In the genomic region with DNA sequence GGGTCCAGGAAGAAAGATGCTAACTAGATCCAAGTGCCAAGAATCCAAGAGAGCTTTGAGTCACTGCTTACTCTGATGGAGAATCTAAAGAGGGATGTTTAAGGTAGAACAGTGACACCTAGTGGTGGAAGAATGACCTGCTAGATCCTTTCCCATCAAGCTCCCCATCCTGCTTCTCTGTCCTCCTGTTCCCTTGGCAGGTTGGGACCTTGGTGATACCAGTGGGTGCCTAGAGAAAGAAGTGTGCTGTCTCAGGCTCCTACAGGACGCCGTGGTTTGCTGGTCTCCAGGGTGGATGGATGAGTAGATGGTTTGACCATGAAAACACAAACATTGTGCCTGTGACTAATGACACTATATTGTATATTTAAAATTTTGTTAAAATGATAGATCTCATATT, we compare ENCODE assay signal across 8 cellular contexts.
DNase-seq lines count a peak whose midpoint lies in the region; FAIRE-seq and TF ChIP-seq lines count a peak whose summit lies in the region.

No MANE protein-coding gene starts in this region.

- DNase-seq in GDM1 (lab: John Stamatoyannopoulos, UW) (peak; percentile 63), H9 (peak; percentile 72), Karpas-422 (peak; percentile 98), OCI-LY7 (ENCODE audit: low spot score) (peak; percentile 82), brain pericyte (ENCODE audit: low read depth, low spot score) (peak; percentile 42), iPS-NIHi7 (ENCODE audit: extremely low spot score) (peak; percentile 79)
- DNase-seq in stimulated activated CD4-positive, alpha-beta T cell treated with anti-CD3 and anti-CD28 coated beads, Interleukin-2, amount 100 ng/mL, for 48 hours = peak; percentile 18 to 30

- TF ChIP-seq CTCF in H9 (conservative IDR thresholded peaks at IDR 0.05) (peak; percentile 86), OCI-LY7 (conservative IDR thresholded peaks at IDR 0.05; ENCODE audit: low read length) (peak; percentile 83)

- H4K8ac ChIP-seq in H9 (replicated peaks; ENCODE audit: insufficient read length, low read depth, low read length) = no peak overlapping the region

- no peak overlapping the region for H3K14ac ChIP-seq in H9 (ENCODE audit: insufficient read depth, low read length)

- no peaks in the 10 kb centered on the region for H3K27me3 Mint-ChIP-seq in H9 (ENCODE audit: low read depth)

- no peaks in the 10 kb centered on the region for H3K36me3 Mint-ChIP-seq in H9 (ENCODE audit: insufficient read depth in 1 of 3, low read depth in 3 of 3)

- POLR2A ChIA-PET in OCI-LY7 (lab: Charles Lee) = interaction anchor here (0.5 to 3.8 kb wide), 6 partner anchors 10 to 443 kb away, joined by 3 to 17 read pairs (median 4); no protein-coding TSS in a partner anchor

- no peak overlapping the region for H3K18ac ChIP-seq in H9 (ENCODE audit: insufficient read length, low read depth, low read length)

- no peaks in the 10 kb centered on the region for H3K23me2 ChIP-seq in H9 (ENCODE audit: insufficient read length, low read depth, low read length, poor library complexity, severe bottlenecking)

- H3K27ac ChIP-seq in H9 (ENCODE audit: insufficient read length, low read depth, low read length) (no peak overlapping the region), Karpas-422 (ENCODE audit: low read length) (peak overlapping the region; percentile 70), OCI-LY7 (ENCODE audit: low read depth, low read length, poor library complexity, severe bottlenecking) (no peak overlapping the region)

- H2AK5ac ChIP-seq in H9 (ENCODE audit: insufficient read length, low read length) = no peak overlapping the region

- peaks cover 5% of the 10 kb centered on the region; the same call in 1 of the 2 replicates for H3K4me1 ChIP-seq in H9 (ENCODE audit: insufficient read depth, low read length)
- peaks cover 54% of the 10 kb centered on the region for H3K4me1 ChIP-seq in Karpas-422 (ENCODE audit: low read length)
- peaks cover 33% of the 10 kb centered on the region for H3K4me1 ChIP-seq in OCI-LY7 (ENCODE audit: insufficient read depth, low read length, poor library complexity, severe bottlenecking)

- H3K27me3 ChIP-seq in H9 (ENCODE audit: insufficient read depth, low read length) (no peaks in the 10 kb centered on the region), Karpas-422 (ENCODE audit: low read length) (no peaks in the 10 kb centered on the region)

- H4K5ac ChIP-seq in H9 (ENCODE audit: insufficient read length, low read depth, low read length) = no peak overlapping the region

- peak; percentile 74 for FAIRE-seq in A204.1 (lab: Jason Lieb, UNC)

- H3K9ac ChIP-seq in H9 (ENCODE audit: extremely low read depth, insufficient read length, low read length) = no peak overlapping the region
- peak overlapping the region; percentile 4; the same call in 1 of the 2 replicates for H3K9ac ChIP-seq in Karpas-422 (ENCODE audit: low read length)

- H3K4me1 Mint-ChIP-seq in H9 = peaks cover 10 to 15% of the 10 kb centered on the region in 2 experiments

- no peak overlapping the region for H3K4ac ChIP-seq in H9 (ENCODE audit: low read depth, low read length)

- intact Hi-C loops in OCI-LY7 (cut with micrococcal nuclease; ENCODE audit: unreplicated experiment) = loop anchor here (1.0 to 2.0 kb wide), 4 partner anchors 33 to 482 kb away; no protein-coding TSS in a partner anchor

- H3K23ac ChIP-seq in H9 (ENCODE audit: insufficient read length, low read depth, low read length) = no peak overlapping the region

- H3K9me3 Mint-ChIP-seq in H9 = no peaks in the 10 kb centered on the region

- H3K9me2 ChIP-seq in Karpas-422 (replicated peaks; ENCODE audit: insufficient read depth, low read length) (no peaks in the 10 kb centered on the region), OCI-LY7 (ENCODE audit: insufficient read depth, low read length) (no peaks in the 10 kb centered on the region)

- H3K36me3 ChIP-seq in Karpas-422 (ENCODE audit: insufficient read depth, low read length) (no peaks in the 10 kb centered on the region), OCI-LY7 (ENCODE audit: insufficient read depth, low read length) (peaks cover 15% of the 10 kb centered on the region)

- no peak overlapping the region for H3K56ac ChIP-seq in H9 (ENCODE audit: insufficient read length, low read depth, low read length)

- no CpG with 5 or more reads among the region's 2 CpGs for WGBS in H9 (ENCODE audit: extremely low coverage, insufficient read length, low lambda C conversion rate)

- H2BK12ac ChIP-seq in H9 (ENCODE audit: insufficient read length, low read depth, low read length) = no peak overlapping the region

- H2BK120ac ChIP-seq in H9 (ENCODE audit: low read depth, low read length, poor library complexity, severe bottlenecking) = no peak overlapping the region

- no peak overlapping the region for H2BK15ac ChIP-seq in H9 (ENCODE audit: low read depth, low read length)

- no peaks in the 10 kb centered on the region for H3K79me1 ChIP-seq in H9 (ENCODE audit: insufficient read depth, low read depth, low read length, poor library complexity, severe bottlenecking)

- CTCF ChIA-PET in OCI-LY7 (lab: Charles Lee; ENCODE audit: unreplicated experiment) = interaction anchor here (0.6 to 3.6 kb wide), 8 partner anchors 13 to 68 kb away, joined by 3 to 42 read pairs (median 4); no protein-coding TSS in a partner anchor

- no peaks in the 10 kb centered on the region for H4K20me1 ChIP-seq in H9 (ENCODE audit: control insufficient read depth, insufficient read depth, insufficient read length)
- no peaks in the 10 kb centered on the region for H4K20me1 ChIP-seq in Karpas-422 (ENCODE audit: insufficient read depth, low read depth, low read length)
- H4K20me1 ChIP-seq in OCI-LY7 (ENCODE audit: insufficient read depth, low read length) = no peaks in the 10 kb centered on the region

- H3K4me3 ChIP-seq in Karpas-422 (ENCODE audit: low read length) = no peak overlapping the region
- H3K4me3 ChIP-seq in OCI-LY7 (ENCODE audit: low read depth, low read length, poor library complexity, severe bottlenecking) = no peak overlapping the region

- no peak overlapping the region for H2BK5ac ChIP-seq in H9 (ENCODE audit: insufficient read length, low read length)

- H3K27ac Mint-ChIP-seq in H9 = no peak overlapping the region; a peak in 1 of 7 replicates

- H2AFZ ChIP-seq in H9 (ENCODE audit: low read length) = no peak overlapping the region
- 0 out of 2 replicates have a peak overlapping the region, but pooled peaks have one; percentile 62 for H2AFZ ChIP-seq in Karpas-422 (ENCODE audit: low read length)
- H2AFZ ChIP-seq in OCI-LY7 (ENCODE audit: low read length) = no peak overlapping the region

- H3K9me3 ChIP-seq in H9 (ENCODE audit: control insufficient read depth, low read depth, low read length) = no peaks in the 10 kb centered on the region
- no peaks in the 10 kb centered on the region for H3K9me3 ChIP-seq in Karpas-422 (ENCODE audit: low read length)
- H3K9me3 ChIP-seq in OCI-LY7 (ENCODE audit: low read length) = no peaks in the 10 kb centered on the region

- no peak overlapping the region for H3K4me3 Mint-ChIP-seq in H9

- H4K91ac ChIP-seq in H9 (ENCODE audit: insufficient read length, low read depth, low read length) = no peak overlapping the region

- no peak overlapping the region for H3K4me2 ChIP-seq in H9 (ENCODE audit: insufficient read depth, insufficient read length, low read length)
- H3K4me2 ChIP-seq in Karpas-422 (ENCODE audit: low read depth, low read length, poor library complexity, severe bottlenecking) = no peak overlapping the region
- H3K4me2 ChIP-seq in OCI-LY7 (ENCODE audit: low read length) = no peak overlapping the region

- no peaks in the 10 kb centered on the region for H3K79me2 ChIP-seq in H9 (ENCODE audit: insufficient read depth, low read length)
- no peaks in the 10 kb centered on the region for H3K79me2 ChIP-seq in Karpas-422 (ENCODE audit: low read length)
- H3K79me2 ChIP-seq in OCI-LY7 (ENCODE audit: insufficient read depth, low read depth, low read length) = no peaks in the 10 kb centered on the region; the same call in 1 of the 2 replicates

- BruUV-seq in OCI-LY7 (replicated peaks; lab: Mats Ljungman, UMichigan) = no TSS peak

- H2BK20ac ChIP-seq in H9 (ENCODE audit: low read depth, low read length, poor library complexity, severe bottlenecking) = no peak overlapping the region

- no peak overlapping the region for H3T11ph ChIP-seq in H9 (ENCODE audit: low read length)

Comparison
In these comparisons a context has a peak if more than half of its experiments do, and no peak if none do; other contexts are left out.
1. DNase-seq: peak in every context shown above with its lines; median percentile 98 in Karpas-422; 82 in OCI-LY7; 79 in iPS-NIHi7; 72 in H9; 63 in GDM1; 42 in brain pericyte; 24 in stimulated activated CD4-positive, alpha-beta T cell treated with anti-CD3 and anti-CD28 coated beads, Interleukin-2, amount 100 ng/mL, for 48 hours.